Comparison of ENCODE assay signal across 22 cellular contexts in genomic region chr11:117832511-117832910, GRCh38. TPM values are rescaled to one million over a fixed set of nuclear protein-coding genes. Genes with fewer than 3 reads are reported as not detected.
DNase-seq lines count a peak whose midpoint lies in the region; TF ChIP-seq lines count a peak whose summit lies in the region.
"Had no signal": no experiment of that assay in that cellular context is flagged by ENCODE, and none has a peak within 500 bp of the region (broad histone marks: within the 10 kb centered on the region; RNA-seq: fewer than 3 reads in every experiment).

No MANE protein-coding gene starts in this region.

- in situ Hi-C loops in mammary epithelial cell (cut with MboI; ENCODE audit: low sequenced_read_pairs in 2 of 2): loop anchor here in 1 of 2 donors (10.0 kb wide), 1 partner anchor 212 kb away; no protein-coding TSS in a partner anchor

- no peaks in the 10 kb centered on the region for H3K9me3 Mint-ChIP-seq in MCF 10A (ENCODE audit: unreplicated experiment)
- no peaks in the 10 kb centered on the region for H3K9me3 Mint-ChIP-seq in brain
- no peaks in the 10 kb centered on the region for H3K9me3 Mint-ChIP-seq in neural crest cell
- H3K9me3 Mint-ChIP-seq: activated naive CD4-positive, alpha-beta T cell treated with anti-CD3 and anti-CD28 coated beads for 36 hours; CD4-positive, CD25-positive, alpha-beta regulatory T cell had no signal

- WGBS in mammary epithelial cell (ENCODE audit: low coverage, missing lambda C conversion rate): 77% methylated on average over 8 of the region's 8 CpGs

- H3K4me3 ChIP-seq in mammary epithelial cell (replicated peaks in 1 of 3; ENCODE audit: insufficient read depth in 1 of 3, low read depth in 2 of 3, low read length in 3 of 3): no peak overlapping the region
- H3K4me3 ChIP-seq: esophagus muscularis mucosa, gastrocnemius medialis, GM12878 had no signal

- POLR2A ChIA-PET in MCF 10A (lab: Yijun Ruan, JAX): no interaction called here

- DNase-seq in MCF 10A (ENCODE audit: unreplicated experiment) (no peak), mammary epithelial cell (no peak), neural crest cell (ENCODE audit: low read depth, low spot score) (no peak), ureter (ENCODE audit: low spot score) (peak; percentile 24), NAMALWA (ENCODE audit: low spot score) (no peak), DMS114 treated with DMSO at 0.1 percent for 48 hours (lab: John Stamatoyannopoulos, UW; ENCODE audit: unreplicated experiment) (no peak)
- no peak for DNase-seq in stimulated activated CD4-positive, alpha-beta T cell treated with anti-CD3 and anti-CD28 coated beads, Interleukin-12 subunit alpha, Interleukin-12 subunit beta, amount 100 ng/mL, for 4 hours
- DNase-seq: activated CD4-positive, alpha-beta T cell treated with anti-CD3 and anti-CD28 coated beads for 1 hour; activated naive CD4-positive, alpha-beta T cell treated with anti-CD3 and anti-CD28 coated beads for 36 hours; CD4-positive, CD25-positive, alpha-beta regulatory T cell; effector CD8-positive, alpha-beta T cell; GF-D8; GOT3; kidney glomerular epithelial cell; MM.1S; naive B cell had no signal

- H3K9me3 ChIP-seq in mammary epithelial cell (replicated peaks; ENCODE audit: insufficient read depth, low read length): no peaks in the 10 kb centered on the region
- H3K9me3 ChIP-seq: esophagus muscularis mucosa, gastrocnemius medialis had no signal

- H3K36me3 Mint-ChIP-seq in MCF 10A (ENCODE audit: insufficient read depth, unreplicated experiment) (peaks cover 2% of the 10 kb centered on the region), brain (peaks cover 4% of the 10 kb centered on the region), neural crest cell (ENCODE audit: low read depth) (peaks cover 2% of the 10 kb centered on the region)
- H3K36me3 Mint-ChIP-seq: CD4-positive, CD25-positive, alpha-beta regulatory T cell; IgD-negative memory B cell; naive B cell had no signal

- H3K4me1 ChIP-seq in mammary epithelial cell (ENCODE audit: insufficient read depth, low read length): peaks cover 17% of the 10 kb centered on the region

- TF ChIP-seq CTCF in MCF 10A (IDR thresholded peaks at IDR 0.05; ENCODE audit: unreplicated experiment): no peak
- no peak for TF ChIP-seq CTCF in mammary epithelial cell (conservative IDR thresholded peaks at IDR 0.05 in 1 of 2, IDR thresholded peaks at IDR 0.05 in 1 of 2; ENCODE audit: extremely low read depth in 1 of 2, insufficient read depth in 1 of 2, low read depth in 1 of 2, low read length in 2 of 2)
- TF ChIP-seq CTCF in brain (conservative IDR thresholded peaks at IDR 0.05): no peak
- TF ChIP-seq CTCF in neural crest cell (conservative IDR thresholded peaks at IDR 0.05): no peak

- H3K27me3 Mint-ChIP-seq in MCF 10A (ENCODE audit: insufficient read depth, unreplicated experiment) (peaks cover 37% of the 10 kb centered on the region), brain (peaks cover 4% of the 10 kb centered on the region), neural crest cell (ENCODE audit: low read depth) (peaks cover 3% of the 10 kb centered on the region)
- H3K27me3 Mint-ChIP-seq: CD4-positive, CD25-positive, alpha-beta regulatory T cell had no signal

- no peak overlapping the region for H3K9ac ChIP-seq in mammary epithelial cell (ENCODE audit: insufficient read depth, low read length)

- H3K79me2 ChIP-seq in mammary epithelial cell (ENCODE audit: insufficient read depth, low read length): no peaks in the 10 kb centered on the region

- H3K4me3 Mint-ChIP-seq in MCF 10A (ENCODE audit: unreplicated experiment): no peak overlapping the region
- no peak overlapping the region for H3K4me3 Mint-ChIP-seq in brain
- no peak overlapping the region for H3K4me3 Mint-ChIP-seq in neural crest cell
- H3K4me3 Mint-ChIP-seq: activated naive CD4-positive, alpha-beta T cell treated with anti-CD3 and anti-CD28 coated beads for 36 hours; IgD-negative memory B cell; naive B cell had no signal

- H3K27ac Mint-ChIP-seq in MCF 10A (ENCODE audit: low read depth, unreplicated experiment) (peak overlapping the region; percentile 66), brain (peak overlapping the region; percentile 53 to 89 (median 80)), neural crest cell (ENCODE audit: unreplicated experiment) (peak overlapping the region; percentile 65)
- H3K27ac Mint-ChIP-seq: activated naive CD4-positive, alpha-beta T cell treated with anti-CD3 and anti-CD28 coated beads for 36 hours; IgD-negative memory B cell had no signal

- H4K20me1 ChIP-seq in mammary epithelial cell (ENCODE audit: insufficient read depth, low read length): no peaks in the 10 kb centered on the region

- dilution Hi-C loops in mammary epithelial cell (cut with HindIII; ENCODE audit: low sequenced_read_pairs): no loop called here

- BruUV-seq in MCF 10A (replicated peaks; lab: Mats Ljungman, UMichigan) (no TSS peak), mammary epithelial cell (replicated peaks; lab: Mats Ljungman, UMichigan) (no TSS peak)

- H3K36me3 ChIP-seq in mammary epithelial cell (ENCODE audit: insufficient read depth, low read length): no peaks in the 10 kb centered on the region
- H3K36me3 ChIP-seq: gastrocnemius medialis had no signal

- H3K4me1 Mint-ChIP-seq in MCF 10A (ENCODE audit: insufficient read depth, unreplicated experiment) (peaks cover 5% of the 10 kb centered on the region), brain (peaks cover 41% of the 10 kb centered on the region), neural crest cell (peaks cover 22% of the 10 kb centered on the region)

- CTCF ChIA-PET in MCF 10A (lab: Yijun Ruan, JAX): interaction anchor here (0.5 to 3.8 kb wide), 7 partner anchors 11 to 406 kb away, joined by 3 to 51 read pairs (median 4); no protein-coding TSS in a partner anchor
- CTCF ChIA-PET in mammary epithelial cell (lab: Charles Lee; ENCODE audit: low non-redundant PET): no interaction called here

- H3K27ac ChIP-seq in mammary epithelial cell (ENCODE audit: insufficient read depth, low read depth, low read length): no peak overlapping the region
- H3K27ac ChIP-seq: esophagus muscularis mucosa, RWPE1 had no signal

- intact Hi-C loops in MCF 10A (cut with micrococcal nuclease): no loop called here
- intact Hi-C loops in mammary epithelial cell (cut with micrococcal nuclease): no loop called here

- H2AFZ ChIP-seq in mammary epithelial cell (ENCODE audit: low read depth, low read length): no peak overlapping the region

- H3K4me2 ChIP-seq in mammary epithelial cell (ENCODE audit: insufficient read depth, low read depth, low read length): no peak overlapping the region

- H3K27me3 ChIP-seq in mammary epithelial cell (ENCODE audit: insufficient read depth, low read length): no peaks in the 10 kb centered on the region
- H3K27me3 ChIP-seq: gastrocnemius medialis had no signal

RNA-seq across cellular contexts. Expression of gene FXYD2, which starts 8.0 kb away (rescaled TPM):
- not detected in 2 replicates for total RNA-seq in MCF 10A (2022)
- not detected for total RNA-seq in mammary epithelial cell
- polyA plus RNA-seq in mammary epithelial cell: 0.11 TPM
- polyA minus RNA-seq in mammary epithelial cell: not detected
- polyA plus RNA-seq in brain (ENCODE audit: insufficient read depth, low read depth, low replicate concordance): 0.63 TPM
- 0.18 and 0.26 TPM in 2 replicates for total RNA-seq in neural crest cell
- 1.6 TPM for total RNA-seq in ureter
- polyA plus RNA-seq: IgD-negative memory B cell had no signal

RNA-seq across cellular contexts. Expression of gene DSCAML1, which starts 35.5 kb away (rescaled TPM):
- total RNA-seq in MCF 10A (2022): not detected in 2 replicates
- not detected for total RNA-seq in mammary epithelial cell
- 0.01 TPM for polyA plus RNA-seq in mammary epithelial cell
- polyA minus RNA-seq in mammary epithelial cell: not detected
- 9.6 TPM for polyA plus RNA-seq in brain (ENCODE audit: insufficient read depth, low read depth, low replicate concordance)
- total RNA-seq in neural crest cell: 0.09 and 0.25 TPM in 2 replicates
- 0.81 TPM for total RNA-seq in ureter
- polyA plus RNA-seq: IgD-negative memory B cell had no signal

RNA-seq across cellular contexts. Expression of gene FXYD6, which starts 43.9 kb away (rescaled TPM):
- total RNA-seq in MCF 10A (2022): not detected in 2 replicates
- under 1 TPM in 1 of 2 donors, not detected in 1; 0.21 TPM for total RNA-seq in mammary epithelial cell
- polyA plus RNA-seq in mammary epithelial cell: 0.35 TPM
- polyA minus RNA-seq in mammary epithelial cell: not detected
- 516 TPM for polyA plus RNA-seq in brain (ENCODE audit: insufficient read depth, low read depth, low replicate concordance)
- total RNA-seq in neural crest cell: 113 TPM in 2 replicates
- total RNA-seq in ureter: 41.8 TPM
- total RNA-seq: activated naive CD4-positive, alpha-beta T cell treated with anti-CD3 and anti-CD28 coated beads for 36 hours; CD4-positive, CD25-positive, alpha-beta regulatory T cell had no signal
- polyA plus RNA-seq: CD4-positive, CD25-positive, alpha-beta regulatory T cell; IgD-negative memory B cell had no signal

Comparison
In these comparisons a context has a peak if more than half of its experiments do, and no peak if none do; other contexts are left out.
1. RNA of gene FXYD6, which starts 43.9 kb away (total RNA-seq): 113 TPM in neural crest cell and 41.8 TPM in ureter (single experiment); 0.21 TPM in mammary epithelial cell and not detected in MCF 10A; every median in the first group is over 10 times any median in the second.
2. Peak in every context shown above with its lines, with median percentiles within 50 percentile points of each other: H3K27ac Mint-ChIP-seq.